In genomic region chr19:17754634-17755532, GRCh38 we compare ENCODE assay signal across 1 cellular context.
TF ChIP-seq lines count a peak whose summit lies in the region.

No MANE protein-coding gene starts in this region.

TF ChIP-seq in GM23338, 12 proteins besides CTCF, POLR2A, EP300 and RAD21 (continued from another document):
- TF ChIP-seq ZNF462 (CRISPR knock-in tag; IDR thresholded peaks at IDR 0.05) (no peak), EZH2 (IDR thresholded peaks at IDR 0.05; ENCODE audit: low read depth, unreplicated experiment) (no peak), ETS1 (IDR thresholded peaks at IDR 0.05) (no peak), CREB1 (CRISPR knock-in tag; IDR thresholded peaks at IDR 0.05; ENCODE audit: low read depth) (no peak), NANOG (IDR thresholded peaks at IDR 0.05; ENCODE audit: borderline replicate concordance) (no peak)
TF ChIP-seq in GM23338: peak in this region for 0.
